In genomic region chr5:71782771-71783770, GRCh38 we compare ENCODE assay signal across 8 cellular contexts.
A peak's percentile ranks its signal among the peaks of the same experiment; 100 is the strongest.
DNase-seq lines count a peak whose midpoint lies in the region; ATAC-seq and TF ChIP-seq lines count a peak whose summit lies in the region.

No MANE protein-coding gene starts in this region.

- peaks cover 4% of the 10 kb centered on the region for H3K27me3 Mint-ChIP-seq in activated T-cell treated with anti-CD3 and anti-CD28 coated beads, Interleukin-2, amount 50 U/mL, for 4 hours (ENCODE audit: low read depth)
- peaks cover 2% of the 10 kb centered on the region for H3K27me3 Mint-ChIP-seq in neural crest cell (ENCODE audit: low read depth)

- H3K4me3 Mint-ChIP-seq in activated T-cell treated with anti-CD3 and anti-CD28 coated beads, Interleukin-2, amount 50 U/mL, for 4 hours: peak overlapping the region; percentile 57
- peak overlapping the region; percentile 63 for H3K4me3 Mint-ChIP-seq in neural crest cell

- H3K36me3 ChIP-seq in tibial artery: no peaks in the 10 kb centered on the region

- H3K27me3 ChIP-seq in tibial artery: no peaks in the 10 kb centered on the region

- peak; percentile 82 for DNase-seq in DMS79 treated with DMSO at 0.1 percent for 48 hours (lab: John Stamatoyannopoulos, UW)
- DNase-seq in HT-29 (ENCODE audit: low spot score): peak; percentile 84
- peak; percentile 87 for DNase-seq in NCI-H82 (lab: John Stamatoyannopoulos, UW)
- peak; percentile 15 for DNase-seq in activated T-cell treated with anti-CD3 and anti-CD28 coated beads, Interleukin-2, amount 50 U/mL, for 4 hours
- DNase-seq in fibroblast of villous mesenchyme (ENCODE audit: low read depth): peak; percentile 79
- peak; percentile 86 for DNase-seq in neural crest cell (ENCODE audit: low read depth, low spot score)
- DNase-seq in tibial artery: peak; percentile 82 to 91

- TF ChIP-seq CTCF in fibroblast of villous mesenchyme (IDR thresholded peaks at IDR 0.05; ENCODE audit: insufficient read depth, low read depth, low read length) (peak; percentile 90), neural crest cell (conservative IDR thresholded peaks at IDR 0.05) (peak; percentile 86), tibial artery (IDR thresholded peaks at IDR 0.05) (peak; percentile 89 to 91)

- peak overlapping the region; percentile 63 to 75 for H3K27ac ChIP-seq in tibial artery

- peaks cover 0 to 16% (median 11%) of the 10 kb centered on the region in 4 donors for H3K4me1 ChIP-seq in tibial artery

- H3K27ac Mint-ChIP-seq in neural crest cell (ENCODE audit: unreplicated experiment): peak overlapping the region; percentile 31

- H3K9me3 Mint-ChIP-seq in activated T-cell treated with anti-CD3 and anti-CD28 coated beads, Interleukin-2, amount 50 U/mL, for 4 hours: no peaks in the 10 kb centered on the region
- H3K9me3 Mint-ChIP-seq in neural crest cell: peaks cover 2% of the 10 kb centered on the region

- H3K36me3 Mint-ChIP-seq in activated T-cell treated with anti-CD3 and anti-CD28 coated beads, Interleukin-2, amount 50 U/mL, for 4 hours (ENCODE audit: insufficient read depth): no peaks in the 10 kb centered on the region
- H3K36me3 Mint-ChIP-seq in neural crest cell (ENCODE audit: low read depth): no peaks in the 10 kb centered on the region

- ATAC-seq in GM21526 (IDR thresholded peaks at IDR 0.05; ENCODE audit: low FRiP score, unreplicated experiment): peak; percentile 88
- ATAC-seq in activated T-cell treated with anti-CD3 and anti-CD28 coated beads, Interleukin-2, amount 50 U/mL, for 4 hours: peak; percentile 94 to 96

- H3K4me1 Mint-ChIP-seq in activated T-cell treated with anti-CD3 and anti-CD28 coated beads, Interleukin-2, amount 50 U/mL, for 4 hours (ENCODE audit: low read depth): peaks cover 20% of the 10 kb centered on the region
- H3K4me1 Mint-ChIP-seq in neural crest cell: peaks cover 45% of the 10 kb centered on the region

- H3K4me3 ChIP-seq in fibroblast of villous mesenchyme (ENCODE audit: low read depth, low read length): peak overlapping the region; percentile 41
- peak overlapping the region; percentile 39 to 40 for H3K4me3 ChIP-seq in tibial artery

- intact Hi-C loops in tibial artery (cut with DNase I; ENCODE audit: low total_unique reads): loop anchor here (2.0 to 10.0 kb wide), 3 partner anchors 234 to 526 kb away; partner anchors contain the start of gene MAP1B

- no peaks in the 10 kb centered on the region for H3K9me3 ChIP-seq in tibial artery

Comparison
In these comparisons a context has a peak if more than half of its experiments do, and no peak if none do; other contexts are left out.
1. Peak in every context shown above with its lines: DNase-seq, ATAC-seq, H3K4me3 ChIP-seq and H3K27ac ChIP-seq.
2. DNase-seq: peak in every context shown above with its lines; median percentile 87 in NCI-H82; 86 in tibial artery; 86 in neural crest cell; 84 in HT-29; 82 in DMS79 treated with DMSO at 0.1 percent for 48 hours; 79 in fibroblast of villous mesenchyme; 15 in activated T-cell treated with anti-CD3 and anti-CD28 coated beads, Interleukin-2, amount 50 U/mL, for 4 hours.